Comparison of ENCODE assay signal across 18 cellular contexts in genomic region chr10:88974012-88974411, GRCh38. TPM values are rescaled to one million over a fixed set of nuclear protein-coding genes. Genes with fewer than 3 reads are reported as not detected.
DNase-seq lines count a peak whose midpoint lies in the region; ATAC-seq, FAIRE-seq and TF ChIP-seq lines count a peak whose summit lies in the region.
"Had no signal": no experiment of that assay in that cellular context is flagged by ENCODE, and none has a peak within 500 bp of the region (broad histone marks: within the 10 kb centered on the region; RNA-seq: fewer than 3 reads in every experiment).

No MANE protein-coding gene starts in this region.

- FAIRE-seq in A549 (lab: Jason Lieb, UNC): no peak
- FAIRE-seq: kidney had no signal

- H3K18ac ChIP-seq in IMR-90 (ENCODE audit: low read depth, low read length): no peak overlapping the region

- H3K56ac ChIP-seq in IMR-90 (ENCODE audit: extremely low read depth, insufficient read depth, low read length): no peak overlapping the region

- dilution Hi-C loops in IMR-90 (cut with HindIII; ENCODE audit: low sequenced_read_pairs, unreplicated experiment): no loop called here

- H3K36me3 Mint-ChIP-seq in central memory CD8-positive, alpha-beta T cell (ENCODE audit: insufficient read depth): peaks cover 2% of the 10 kb centered on the region
- no peaks in the 10 kb centered on the region for H3K36me3 Mint-ChIP-seq in activated T-cell treated with anti-CD3 and anti-CD28 coated beads, Interleukin-2, amount 50 U/mL, for 4 hours (ENCODE audit: insufficient read depth)
- H3K36me3 Mint-ChIP-seq: T-cell had no signal

- no TSS peak for BruUV-seq in IMR-90 (replicated peaks; lab: Mats Ljungman, UMichigan)

- H3K27me3 ChIP-seq in IMR-90 (ENCODE audit: control insufficient read depth, insufficient read depth, low read length): no peaks in the 10 kb centered on the region
- H3K27me3 ChIP-seq in ovary: no peaks in the 10 kb centered on the region
- H3K27me3 ChIP-seq: cardiac muscle cell had no signal

- no peak overlapping the region for H2BK15ac ChIP-seq in IMR-90 (ENCODE audit: low read depth, low read length)

- WGBS in A549 (ENCODE audit: missing lambda C conversion rate): 86% methylated on average over 3 of the region's 3 CpGs
- no CpG with 5 or more reads among the region's 3 CpGs for WGBS in IMR-90 (ENCODE audit: extremely low coverage in 2 of 2, insufficient read length in 1 of 2), 2 experiments
- WGBS in ovary, 3 donors: 43 to 55% (median 45%) methylated on average over 3 of the region's 3 CpGs

- no peak overlapping the region for H2AK9ac ChIP-seq in IMR-90 (replicated peaks; ENCODE audit: low read depth, low read length, poor library complexity)

- no peak overlapping the region for H2AFZ ChIP-seq in IMR-90 (replicated peaks; ENCODE audit: low read length, poor library complexity)

- TF ChIP-seq POLR2A in A549 (IDR thresholded peaks at IDR 0.05; ENCODE audit: low read length) (no peak), IMR-90 (IDR thresholded peaks at IDR 0.05; ENCODE audit: low read depth, low read length) (no peak), ovary (IDR thresholded peaks at IDR 0.05) (no peak)

- TF ChIP-seq CTCF in A549 (IDR thresholded peaks at IDR 0.05): no peak
- TF ChIP-seq CTCF in IMR-90 (conservative IDR thresholded peaks at IDR 0.05; ENCODE audit: low read depth, low read length): no peak
- no peak for TF ChIP-seq CTCF in ovary (IDR thresholded peaks at IDR 0.05)
- TF ChIP-seq CTCF in mucosa of descending colon (IDR thresholded peaks at IDR 0.05): no peak

- no peak overlapping the region for H3K9ac ChIP-seq in IMR-90 (ENCODE audit: low read depth, low read length)
- H3K9ac ChIP-seq: parathyroid adenoma had no signal

- no peaks in the 10 kb centered on the region for H3K36me3 ChIP-seq in IMR-90 (ENCODE audit: control insufficient read depth, insufficient read depth, low read length)
- H3K36me3 ChIP-seq in ovary: no peaks in the 10 kb centered on the region
- H3K36me3 ChIP-seq in mucosa of descending colon (ENCODE audit: low read depth): no peaks in the 10 kb centered on the region
- H3K36me3 ChIP-seq: cardiac muscle cell had no signal

- 0 out of 2 replicates have a peak overlapping the region, but pooled peaks have one; percentile 16 for H3K23ac ChIP-seq in IMR-90 (ENCODE audit: low read depth, low read length)

- no peaks in the 10 kb centered on the region for H3K9me3 Mint-ChIP-seq in central memory CD8-positive, alpha-beta T cell
- no peaks in the 10 kb centered on the region for H3K9me3 Mint-ChIP-seq in activated T-cell treated with anti-CD3 and anti-CD28 coated beads, Interleukin-2, amount 50 U/mL, for 4 hours
- H3K9me3 Mint-ChIP-seq: activated naive CD4-positive, alpha-beta T cell treated with anti-CD3 and anti-CD28 coated beads for 36 hours; T-cell had no signal

- no peak for TF ChIP-seq EP300 in A549 (IDR thresholded peaks at IDR 0.05)
- no peak for TF ChIP-seq EP300 in ovary (IDR thresholded peaks at IDR 0.05)

- no peak overlapping the region for H3K27ac Mint-ChIP-seq in central memory CD8-positive, alpha-beta T cell (ENCODE audit: low read depth)
- H3K27ac Mint-ChIP-seq: activated naive CD4-positive, alpha-beta T cell treated with anti-CD3 and anti-CD28 coated beads for 36 hours had no signal

- no peak overlapping the region; the same call in 1 of the 2 replicates for H2BK120ac ChIP-seq in IMR-90 (ENCODE audit: low read depth, low read length)

- no peak overlapping the region for H3K4ac ChIP-seq in IMR-90 (ENCODE audit: low read depth, low read length)

- H3K9me3 ChIP-seq in A549 (no peaks in the 10 kb centered on the region), IMR-90 (ENCODE audit: control insufficient read depth, insufficient read depth, low read length) (no peaks in the 10 kb centered on the region), ovary (no peaks in the 10 kb centered on the region), mucosa of descending colon (no peaks in the 10 kb centered on the region)

- CTCF ChIA-PET in A549 (lab: Yijun Ruan, JAX) (interaction anchor here (0.6 to 1.3 kb wide), 3 partner anchors 13 to 1025 kb away, joined by 3 to 4 read pairs (median 3); no protein-coding TSS in a partner anchor), IMR-90 (lab: Yijun Ruan, JAX) (no interaction called here)

- H2BK5ac ChIP-seq in IMR-90 (ENCODE audit: low read depth, low read length, poor library complexity, severe bottlenecking): peak overlapping the region; percentile 50

- H3K27ac ChIP-seq in A549 (no peak overlapping the region; a peak in 1 of 6 replicates), IMR-90 (ENCODE audit: insufficient read depth, low read length) (peak overlapping the region; percentile 29; the same call in 1 of the 2 replicates), ovary (peak overlapping the region; percentile 54)
- H3K27ac ChIP-seq: cardiac muscle cell, parathyroid adenoma, RWPE1 had no signal

- no peak overlapping the region; the same call in 1 of the 2 replicates for H2AK5ac ChIP-seq in IMR-90 (ENCODE audit: low read depth, low read length)

- intact Hi-C loops in IMR-90 (cut with micrococcal nuclease) (no loop called here), ovary (cut with DNase I) (no loop called here), mucosa of descending colon (cut with DNase I, micrococcal nuclease) (loop anchor here in 1 of 2 donors (2.0 kb wide), 1 partner anchor 39 kb away; no protein-coding TSS in a partner anchor)

- peaks cover 6% of the 10 kb centered on the region; the same call in 1 of the 2 replicates for H3K9me1 ChIP-seq in IMR-90 (ENCODE audit: insufficient read depth, low read length)

- H3K4me1 Mint-ChIP-seq in central memory CD8-positive, alpha-beta T cell: peaks cover 9% of the 10 kb centered on the region
- H3K4me1 Mint-ChIP-seq in activated T-cell treated with anti-CD3 and anti-CD28 coated beads, Interleukin-2, amount 50 U/mL, for 4 hours (ENCODE audit: low read depth): peaks cover 16% of the 10 kb centered on the region

- in situ Hi-C loops in IMR-90 (cut with MboI; ENCODE audit: low sequenced_read_pairs): no loop called here

- no peak overlapping the region for H2BK20ac ChIP-seq in IMR-90 (ENCODE audit: low read depth, low read length)

- no peaks in the 10 kb centered on the region for H4K20me1 ChIP-seq in IMR-90 (ENCODE audit: insufficient read depth, low read length)

- peaks cover 12% of the 10 kb centered on the region for H3K4me1 ChIP-seq in A549
- H3K4me1 ChIP-seq in IMR-90 (ENCODE audit: control insufficient read depth, insufficient read depth, low read length): peaks cover 2% of the 10 kb centered on the region; the same call in 1 of the 2 replicates
- peaks cover 16% of the 10 kb centered on the region for H3K4me1 ChIP-seq in ovary (ENCODE audit: insufficient read depth)
- peaks cover 5% of the 10 kb centered on the region for H3K4me1 ChIP-seq in mucosa of descending colon (ENCODE audit: low read depth)
- H3K4me1 ChIP-seq: parathyroid adenoma had no signal

- peak overlapping the region; percentile 86 for H3K4me2 ChIP-seq in A549
- H3K4me2 ChIP-seq in IMR-90 (ENCODE audit: low read depth, low read length): peak overlapping the region; percentile 53; the same call in 1 of the 2 replicates

- H3K4me3 Mint-ChIP-seq in central memory CD8-positive, alpha-beta T cell: peak overlapping the region; percentile 91
- no peak overlapping the region for H3K4me3 Mint-ChIP-seq in activated T-cell treated with anti-CD3 and anti-CD28 coated beads, Interleukin-2, amount 50 U/mL, for 4 hours

- TF ChIP-seq RAD21 in A549 (conservative IDR thresholded peaks at IDR 0.05 in 1 of 2, IDR thresholded peaks at IDR 0.05 in 1 of 2) (no peak), IMR-90 (IDR thresholded peaks at IDR 0.05; ENCODE audit: low read length) (no peak)

- peaks cover 9 to 39% of the 10 kb centered on the region in 2 experiments for H3K79me1 ChIP-seq in IMR-90 (ENCODE audit: low read depth in 1 of 2, low read length in 2 of 2)

- H3K4me3 ChIP-seq in A549 (no peak overlapping the region), IMR-90 (ENCODE audit: insufficient read depth, low read depth, low read length) (no peak overlapping the region), ovary (peak overlapping the region; percentile 39), mucosa of descending colon (no peak overlapping the region)
- H3K4me3 ChIP-seq: cardiac muscle cell had no signal

- ATAC-seq in A549 (no peak), IMR-90 (ENCODE audit: low read depth) (peak; percentile 36; the same call in 1 of the 2 replicates), mucosa of descending colon (no peak)
- ATAC-seq in central memory CD8-positive, alpha-beta T cell (replicated peaks; ENCODE audit: extremely low read depth, poor library complexity, severe bottlenecking): no peak
- ATAC-seq in activated T-cell treated with anti-CD3 and anti-CD28 coated beads, Interleukin-2, amount 50 U/mL, for 4 hours: no peak

- H4K8ac ChIP-seq in IMR-90 (ENCODE audit: low read depth in 2 of 2, low read length in 2 of 2): no peak overlapping the region

- no peak for DNase-seq in A549 (ENCODE audit: low read depth in 1 of 2, low spot score in 1 of 2)
- peak; percentile 47 for DNase-seq in IMR-90
- DNase-seq in central memory CD8-positive, alpha-beta T cell (ENCODE audit: low spot score in 2 of 2): no peak
- no peak for DNase-seq in ovary
- DNase-seq in mucosa of descending colon: no peak
- no peak for DNase-seq in activated effector memory CD4-positive, alpha-beta T cell treated with Interleukin-2 at 50 U/mL for 16 hours
- no peak for DNase-seq in activated T-cell treated with anti-CD3 and anti-CD28 coated beads, Interleukin-2, amount 50 U/mL, for 4 hours
- DNase-seq in GM19238 (ENCODE audit: insufficient read length, low spot score): no peak
- DNase-seq: activated CD4-positive, CD25-positive, alpha-beta regulatory T cell; activated naive CD4-positive, alpha-beta T cell treated with anti-CD3 and anti-CD28 coated beads for 36 hours; Calu3; head of caudate nucleus; kidney; NCI-H748 treated with DMSO at 0.1 percent for 48 hours; T-cell had no signal

- no peak overlapping the region for H4K5ac ChIP-seq in IMR-90 (ENCODE audit: low read depth, low read length)

- no peaks in the 10 kb centered on the region for H3K27me3 Mint-ChIP-seq in central memory CD8-positive, alpha-beta T cell
- no peaks in the 10 kb centered on the region for H3K27me3 Mint-ChIP-seq in activated T-cell treated with anti-CD3 and anti-CD28 coated beads, Interleukin-2, amount 50 U/mL, for 4 hours (ENCODE audit: low read depth)
- H3K27me3 Mint-ChIP-seq: T-cell had no signal

- H4K91ac ChIP-seq in IMR-90 (ENCODE audit: insufficient read depth, low read depth, low read length): no peak overlapping the region

- POLR2A ChIA-PET in A549 (lab: Yijun Ruan, JAX) (no interaction called here), IMR-90 (lab: Charles Lee; ENCODE audit: unreplicated experiment) (no interaction called here)

- H3K14ac ChIP-seq in IMR-90 (replicated peaks; ENCODE audit: low read depth, low read length): 0 out of 2 replicates have a peak overlapping the region, but pooled peaks have one; percentile 12

RNA-seq across cellular contexts. Expression of gene FAS, which starts 16.6 kb away (rescaled TPM):
- polyA plus RNA-seq in A549 (2011; rRNA removed): 29.5 and 30.1 TPM in 2 replicates
- polyA plus RNA-seq in A549 (2012; cell fraction: cytosol; rRNA removed): 5.6 and 6.7 TPM in 2 replicates
- polyA plus RNA-seq in A549 (2012; cell fraction: nucleus; rRNA removed): 4.0 and 4.8 TPM in 2 replicates
- polyA plus RNA-seq in A549 (2017; fragmentation: RNase III; extraction: RNeasy Plus Mini Kit Qiagen cat#74134 plus additional on column Dnase treatment): 21.0 to 24.2 TPM (median 23.4 TPM) in 3 replicates
- polyA minus RNA-seq in A549 (2011; rRNA and poly(A)+ RNA removed): 11.5 and 17.0 TPM in 2 replicates
- 53.8 and 54.7 TPM in 2 replicates for total RNA-seq in IMR-90 (2012; rRNA removed)
- 31.1 and 34.3 TPM in 2 replicates for polyA plus RNA-seq in IMR-90 (2012; rRNA removed)
- 11.6 and 17.5 TPM in 2 replicates for polyA plus RNA-seq in IMR-90 (2012; cell fraction: cytosol; rRNA removed)
- 7.6 and 49.3 TPM in 2 replicates for polyA plus RNA-seq in IMR-90 (2012; cell fraction: nucleus; rRNA removed; ENCODE audit: low replicate concordance)
- 10 to 100 TPM; 41.4 to 75.9 (median 46.5) TPM for total RNA-seq in ovary
- polyA plus RNA-seq in ovary: 10 to 100 TPM; 33.1 to 35.0 TPM
- total RNA-seq in mucosa of descending colon: 10 to 100 TPM; 31.8 to 51.0 (median 50.8) TPM
- total RNA-seq in activated T-cell treated with anti-CD3 and anti-CD28 coated beads, Interleukin-2, amount 50 U/mL, for 4 hours: 10 to 100 TPM; 23.0 to 31.9 (median 30.1) TPM

RNA-seq across cellular contexts. Expression of gene ACTA2, which starts 21.4 kb away (rescaled TPM):
- polyA plus RNA-seq in A549 (2011; rRNA removed) (15.0 and 22.6 TPM in 2 replicates), A549 (2017; fragmentation: RNase III; extraction: RNeasy Plus Mini Kit Qiagen cat#74134 plus additional on column Dnase treatment) (25.9 to 32.0 TPM (median 27.3 TPM) in 3 replicates), IMR-90 (2012; rRNA removed) (1,117 and 1,235 TPM in 2 replicates), ovary (1,000 to 10,000 TPM in 1 of 2 donors, 100 to 1,000 TPM in 1; 777 to 5,219 TPM)
- 10.7 and 14.0 TPM in 2 replicates for polyA plus RNA-seq in A549 (2012; cell fraction: cytosol; rRNA removed)
- 17.2 and 22.3 TPM in 2 replicates for polyA plus RNA-seq in A549 (2012; cell fraction: nucleus; rRNA removed)
- polyA minus RNA-seq in A549 (2011; rRNA and poly(A)+ RNA removed): 26.0 and 28.0 TPM in 2 replicates
- total RNA-seq in IMR-90 (2012; rRNA removed) (757 and 978 TPM in 2 replicates), ovary (1,000 to 10,000 TPM in 2 of 7 donors, 100 to 1,000 TPM in 5; 154 to 1,797 (median 461) TPM), mucosa of descending colon (100 to 1,000 TPM in 2 of 3 donors, 10 to 100 TPM in 1; 80.6 to 920 (median 253) TPM)
- 948 and 1,147 TPM in 2 replicates for polyA plus RNA-seq in IMR-90 (2012; cell fraction: cytosol; rRNA removed)
- polyA plus RNA-seq in IMR-90 (2012; cell fraction: nucleus; rRNA removed; ENCODE audit: low replicate concordance): 396 and 625 TPM in 2 replicates
- 1 to 10 TPM; 2.6 to 4.1 (median 2.6) TPM for total RNA-seq in activated T-cell treated with anti-CD3 and anti-CD28 coated beads, Interleukin-2, amount 50 U/mL, for 4 hours

Comparison
In these comparisons a context has a peak if more than half of its experiments do, and no peak if none do; other contexts are left out.
1. H3K27ac ChIP-seq: peak in IMR-90 (single experiment) and ovary (2 of 2); none in A549 (0 of 2).
2. RNA of gene ACTA2, which starts 21.4 kb away (total RNA-seq): 757 to 978 TPM in IMR-90, 154 to 1,797 TPM in ovary and 80.6 to 920 TPM in mucosa of descending colon; 2.6 to 4.1 TPM in activated T-cell treated with anti-CD3 and anti-CD28 coated beads, Interleukin-2, amount 50 U/mL, for 4 hours; every median in the first group is over 10 times any median in the second.